Comparison of ENCODE assay signal across 20 cellular contexts in genomic region chr3:197236362-197236761, GRCh38.
"Had no signal": no experiment of that assay in that cellular context is flagged by ENCODE, and none has a peak within 500 bp of the region (broad histone marks: within the 10 kb centered on the region; RNA-seq: fewer than 3 reads in every experiment).

No MANE protein-coding gene starts in this region.

- FAIRE-seq: frontal cortex, islet of Langerhans had no signal

- H3K4me3 Mint-ChIP-seq: endodermal cell, naive B cell, nephron had no signal

- H3K27me3 Mint-ChIP-seq: naive B cell had no signal

- H3K27ac Mint-ChIP-seq: endodermal cell, naive B cell, nephron had no signal

- H3K9ac ChIP-seq: parathyroid adenoma had no signal

- DNase-seq: caudate nucleus; effector CD4-positive, alpha-beta T cell; endodermal cell; heart left ventricle; hypothalamus; left ventricle myocardium inferior; mesenchymal stem cell; midbrain; naive B cell; occipital lobe; sigmoid colon; stimulated activated CD4-positive, alpha-beta T cell treated with anti-CD3 and anti-CD28 coated beads, Interleukin-12 subunit alpha, Interleukin-12 subunit beta, amount 100 ng/mL, for 4 hours; stimulated activated naive CD4-positive, alpha-beta T cell treated with Interleukin-2 at 50 U/mL for 16 hours had no signal

- H3K4me1 ChIP-seq: left ventricle myocardium inferior, parathyroid adenoma, sigmoid colon had no signal

- H3K4me1 Mint-ChIP-seq: nephron had no signal

- H3K27me3 ChIP-seq: heart left ventricle, sigmoid colon had no signal

- H3K4me3 ChIP-seq: coronary artery, heart left ventricle, left ventricle myocardium inferior, lung, sigmoid colon, skin epidermis had no signal

- H3K27ac ChIP-seq: coronary artery, heart left ventricle, left ventricle myocardium inferior, parathyroid adenoma, sigmoid colon, skin epidermis had no signal
